In the genomic region with DNA sequence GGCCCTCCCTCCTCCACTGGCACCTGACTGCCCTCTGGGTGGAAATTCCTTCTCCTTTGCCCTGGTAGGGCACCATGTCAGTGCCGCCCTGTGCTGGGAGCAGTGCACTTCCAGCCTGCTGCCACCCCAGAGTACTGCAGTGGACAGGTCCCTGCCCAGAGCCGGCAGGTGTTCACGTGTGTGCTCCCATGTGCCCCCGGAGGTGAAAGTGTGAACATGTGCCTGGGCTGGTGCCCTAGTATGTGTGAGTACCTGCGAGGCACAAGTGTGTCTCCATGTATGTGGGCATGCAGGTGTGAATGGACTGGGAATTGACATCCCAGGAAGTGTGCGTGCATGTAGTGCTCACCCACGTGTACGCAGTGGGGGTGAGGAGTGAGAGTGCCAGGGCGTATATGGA, we compare ENCODE assay signal across 8 cellular contexts. TPM values are rescaled to one million over a fixed set of nuclear protein-coding genes. Genes with fewer than 3 reads are reported as not detected.
DNase-seq lines count a peak whose midpoint lies in the region; ATAC-seq, FAIRE-seq and TF ChIP-seq lines count a peak whose summit lies in the region.

No MANE protein-coding gene starts in this region.

- H3K4me1 ChIP-seq in pancreas (no peaks in the 10 kb centered on the region), A673 (ENCODE audit: insufficient read depth, low read length, poor library complexity, severe bottlenecking) (no peaks in the 10 kb centered on the region)

- POLR2A ChIA-PET in A673 (lab: Charles Lee; ENCODE audit: low non-redundant PET) = no interaction called here

- H3K36me3 ChIP-seq in pancreas (no peaks in the 10 kb centered on the region), A673 (ENCODE audit: insufficient read depth, low read length, poor library complexity, severe bottlenecking) (no peaks in the 10 kb centered on the region)

- FAIRE-seq in pancreas (lab: Jason Lieb, UNC) = no peak

- peak; percentile 49 for TF ChIP-seq CTCF in GM12864 (IDR thresholded peaks at IDR 0.05; ENCODE audit: low read depth, low read length, missing control alignments)
- TF ChIP-seq CTCF in pancreas (IDR thresholded peaks at IDR 0.05) = no peak
- TF ChIP-seq CTCF in A673 (conservative IDR thresholded peaks at IDR 0.05; ENCODE audit: low read depth, low read length) = no peak; the same call in 1 of the 2 replicates

- H3K27ac Mint-ChIP-seq in activated naive CD4-positive, alpha-beta T cell treated with anti-CD3 and anti-CD28 coated beads, Interleukin-2, amount 50 U/mL, for 72 hours = peak overlapping the region; percentile 60 to 88

- BruUV-seq in A673 (replicated peaks; lab: Mats Ljungman, UMichigan) = no TSS peak

- H3K27me3 ChIP-seq in pancreas (no peaks in the 10 kb centered on the region), A673 (replicated peaks; ENCODE audit: insufficient read depth, low read depth, low read length, poor library complexity) (no peaks in the 10 kb centered on the region)

- CTCF ChIA-PET in A673 (lab: Charles Lee) = no interaction called here

- H3K4me3 ChIP-seq in GM12864 (ENCODE audit: low read depth, low read length) (no peak overlapping the region), pancreas (no peak overlapping the region), A673 (ENCODE audit: low read depth, low read length, poor library complexity, severe bottlenecking) (no peak overlapping the region)

- H3K27ac ChIP-seq in pancreas = no peak overlapping the region
- no peak overlapping the region for H3K27ac ChIP-seq in A673 (ENCODE audit: low read depth, low read length, poor library complexity, severe bottlenecking)

- DNase-seq in GM12864 (ENCODE audit: low read depth) (no peak), M059J (ENCODE audit: low read depth) (peak; percentile 23), pancreas (no peak), HPDE6-E6E7 (ENCODE audit: extremely low spot score) (no peak), A673 (ENCODE audit: low spot score) (no peak)
- peak in 1 of 2 donors; percentile 23 for DNase-seq in activated naive CD4-positive, alpha-beta T cell treated with anti-CD3 and anti-CD28 coated beads, Interleukin-2, amount 50 U/mL, for 72 hours (ENCODE audit: low spot score in 2 of 2)

- peak in 1 of 2 donors; percentile 39 for ATAC-seq in activated naive CD4-positive, alpha-beta T cell treated with anti-CD3 and anti-CD28 coated beads, Interleukin-2, amount 50 U/mL, for 72 hours
- ATAC-seq in pancreas (peak in 3 of 4 donors; percentile 27 to 41 (median 40)), GM18858 (IDR thresholded peaks at IDR 0.05; ENCODE audit: unreplicated experiment) (no peak), HG03457 (IDR thresholded peaks at IDR 0.05; ENCODE audit: unreplicated experiment) (no peak)

- no peaks in the 10 kb centered on the region for H3K36me3 Mint-ChIP-seq in activated naive CD4-positive, alpha-beta T cell treated with anti-CD3 and anti-CD28 coated beads, Interleukin-2, amount 50 U/mL, for 72 hours

- no peaks in the 10 kb centered on the region for H3K9me3 Mint-ChIP-seq in activated naive CD4-positive, alpha-beta T cell treated with anti-CD3 and anti-CD28 coated beads, Interleukin-2, amount 50 U/mL, for 72 hours

- 76 to 77% methylated on average over 9 of the region's 9 CpGs for WGBS in pancreas, 2 donors

- intact Hi-C loops in pancreas (cut with DNase I) (no loop called here), A673 (cut with micrococcal nuclease; ENCODE audit: unreplicated experiment) (no loop called here)

- H3K9me3 ChIP-seq in pancreas (no peaks in the 10 kb centered on the region), A673 (ENCODE audit: low read depth, low read length, poor library complexity, severe bottlenecking) (no peaks in the 10 kb centered on the region)

RNA-seq across cellular contexts. Expression of a gene that starts 29.4 kb away (rescaled TPM):
- 3.4 and 3.7 TPM in 2 replicates for total RNA-seq in M059J (2014; rRNA removed; shearing (Covaris generic))
- 10 to 100 TPM in 1 of 2 donors, 1 to 10 TPM in 1; 4.9 to 18.5 TPM for total RNA-seq in activated naive CD4-positive, alpha-beta T cell treated with anti-CD3 and anti-CD28 coated beads, Interleukin-2, amount 50 U/mL, for 72 hours
- 10 to 100 TPM in 3 of 6 donors, 1 to 10 TPM in 3; 4.7 to 14.8 (median 9.3) TPM for total RNA-seq in pancreas
- polyA plus RNA-seq in pancreas = 10 to 100 TPM; 13.8 to 23.8 TPM
- 3.4 and 3.5 TPM in 2 replicates for total RNA-seq in A673 (2021)

RNA-seq across cellular contexts. Expression of a gene that starts 33.4 kb away (rescaled TPM):
- total RNA-seq in M059J (2014; rRNA removed; shearing (Covaris generic)) = 4.0 and 9.9 TPM in 2 replicates
- total RNA-seq in activated naive CD4-positive, alpha-beta T cell treated with anti-CD3 and anti-CD28 coated beads, Interleukin-2, amount 50 U/mL, for 72 hours = 1 to 10 TPM; 3.2 to 4.8 TPM
- total RNA-seq in pancreas (1 to 10 TPM; 1.1 to 2.7 (median 2.2) TPM), A673 (2021) (0.43 and 0.81 TPM in 2 replicates)
- 1 to 10 TPM; 3.6 to 4.3 TPM for polyA plus RNA-seq in pancreas

Comparison
In these comparisons a context has a peak if more than half of its experiments do, and no peak if none do; other contexts are left out.
1. ATAC-seq: peak in pancreas (3 of 4); none in GM18858 (single experiment) and HG03457 (single experiment).